ENCODE assay signal across 1 cellular context in the genomic region with DNA sequence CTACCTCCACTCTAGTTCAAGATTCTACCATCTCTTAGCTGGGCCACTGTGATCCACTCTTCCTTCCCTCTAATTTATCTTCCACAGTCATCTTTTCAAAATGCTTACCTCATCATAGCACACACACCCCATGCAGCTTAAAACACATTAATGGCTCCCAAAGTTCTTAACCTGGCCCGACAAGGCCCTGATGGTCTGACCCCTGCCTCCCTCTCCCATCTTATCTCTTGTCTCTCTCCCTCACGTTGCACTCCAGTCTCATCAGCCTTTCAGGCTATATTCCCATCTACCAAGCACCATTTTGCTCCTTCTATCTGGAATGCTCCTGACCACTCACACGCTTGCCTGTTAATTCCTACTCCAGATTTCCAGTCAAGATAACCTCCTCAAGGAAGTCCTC.
TF ChIP-seq lines count a peak whose summit lies in the region.

No MANE protein-coding gene starts in this region.

TF ChIP-seq in K562, 482 proteins besides CTCF, POLR2A, EP300 and RAD21 (continued from another document and continues in another):
- TF ChIP-seq ETS2 (tag; IDR thresholded peaks at IDR 0.05; ENCODE audit: borderline replicate concordance, poor library complexity, severe bottlenecking) (no peak), L3MBTL2 (IDR thresholded peaks at IDR 0.05) (no peak), STAG1 (CRISPR knock-in tag; IDR thresholded peaks at IDR 0.05; ENCODE audit: borderline replicate concordance) (no peak), NFATC3 (IDR thresholded peaks at IDR 0.05) (no peak), SMC3 (conservative IDR thresholded peaks at IDR 0.05; ENCODE audit: insufficient read depth, low read depth, low read length) (no peak), ZNF175 (CRISPR knock-in tag; IDR thresholded peaks at IDR 0.05; ENCODE audit: low read depth) (no peak), NFIX (CRISPR knock-in tag; IDR thresholded peaks at IDR 0.05; ENCODE audit: low read depth) (no peak), AFF1 (IDR thresholded peaks at IDR 0.05; ENCODE audit: low read depth in 1 of 2, partially characterized antibody in 2 of 2) (peak in 1 of 2 experiments; percentile 70), RBM17 (IDR thresholded peaks at IDR 0.05; ENCODE audit: borderline replicate concordance, low read depth, low read length) (no peak), SMAD4 (CRISPR knock-in tag; conservative IDR thresholded peaks at IDR 0.05) (peak; percentile 72), ZZZ3 (IDR thresholded peaks at IDR 0.05) (no peak), NR2C1 (IDR thresholded peaks at IDR 0.05) (peak; percentile 24; the same call in 1 of the 2 replicates), NR2C1 (tag; IDR thresholded peaks at IDR 0.05) (no peak), GABPB1 (CRISPR knock-in tag; IDR thresholded peaks at IDR 0.05) (no peak), ZNF609 (CRISPR knock-in tag; IDR thresholded peaks at IDR 0.05; ENCODE audit: borderline replicate concordance) (no peak), ARID1B (IDR thresholded peaks at IDR 0.05) (peak; percentile 80), CTBP1 (IDR thresholded peaks at IDR 0.05; ENCODE audit: borderline replicate concordance) (peak; percentile 92), MEF2D (tag; conservative IDR thresholded peaks at IDR 0.05; ENCODE audit: low read depth) (no peak), KAT7 (CRISPR knock-in tag; IDR thresholded peaks at IDR 0.05; ENCODE audit: borderline replicate concordance) (no peak), TCFL5 (CRISPR knock-in tag; conservative IDR thresholded peaks at IDR 0.05) (no peak), ZNF75A (CRISPR knock-in tag; IDR thresholded peaks at IDR 0.05) (no peak), ZEB2 (IDR thresholded peaks at IDR 0.05) (peak; percentile 87), GATA2 (CRISPR knock-in tag; IDR thresholded peaks at IDR 0.05) (0 out of 2 replicates have a peak, but pooled peaks have one; percentile 33), MTA1 (IDR thresholded peaks at IDR 0.05; ENCODE audit: borderline replicate concordance) (peak; percentile 68), HDAC1 (IDR thresholded peaks at IDR 0.05) (peak in 1 of 2 experiments; percentile 33; a peak in 1 of 4 replicates), MAFK (IDR thresholded peaks at IDR 0.05; ENCODE audit: low read length) (peak; percentile 52; the same call in 1 of the 2 replicates), DPF2 (IDR thresholded peaks at IDR 0.05) (peak; percentile 87), PKNOX1 (IDR thresholded peaks at IDR 0.05) (peak; percentile 40; the same call in 1 of the 2 replicates), POLR3A (IDR thresholded peaks at IDR 0.05; ENCODE audit: borderline replicate concordance, extremely low read depth, insufficient read depth, insufficient read length) (no peak), CXXC5 (CRISPR knock-in tag; IDR thresholded peaks at IDR 0.05) (peak; percentile 53; the same call in 1 of the 2 replicates), ESRRA (IDR thresholded peaks at IDR 0.05; ENCODE audit: borderline replicate concordance, low read depth) (0 out of 2 replicates have a peak, but pooled peaks have one; percentile 34), ZNF212 (CRISPR knock-in tag; IDR thresholded peaks at IDR 0.05) (no peak), HDAC2 (IDR thresholded peaks at IDR 0.05) (peak; percentile 49; the same call in 1 of the 2 replicates), TARDBP (IDR thresholded peaks at IDR 0.05) (no peak), KDM1A (IDR thresholded peaks at IDR 0.05) (peak; percentile 35 to 46; a peak in 3 of 4 replicates), EHMT2 (IDR thresholded peaks at IDR 0.05) (peak; percentile 60; the same call in 1 of the 2 replicates), RB1 (IDR thresholded peaks at IDR 0.05; ENCODE audit: low read depth) (no peak), ARNT (IDR thresholded peaks at IDR 0.05) (0 out of 4 replicates have a peak, but pooled peaks of 1 of the 2 experiments have one; percentile 51), POLR2AphosphoS2 (IDR thresholded peaks at IDR 0.05; ENCODE audit: low read length) (no peak), BACH1 (tag; IDR thresholded peaks at IDR 0.05) (peak; percentile 29; the same call in 1 of the 2 replicates), MTA3 (IDR thresholded peaks at IDR 0.05; ENCODE audit: borderline replicate concordance) (no peak; the same call in 1 of the 2 replicates), SIX5 (IDR thresholded peaks at IDR 0.05; ENCODE audit: borderline replicate concordance in 1 of 2, insufficient read depth in 1 of 2, low read depth in 1 of 2, low read length in 2 of 2) (no peak), TAL1 (IDR thresholded peaks at IDR 0.05) (peak; percentile 51), ZNF764 (CRISPR knock-in tag; IDR thresholded peaks at IDR 0.05; ENCODE audit: low read depth) (no peak), JUND (IDR thresholded peaks at IDR 0.05; ENCODE audit: borderline replicate concordance, low read depth, low read length) (peak; percentile 47; the same call in 1 of the 2 replicates), JUND (tag; IDR thresholded peaks at IDR 0.05; ENCODE audit: borderline replicate concordance, low read depth, low read length) (peak; percentile 68; the same call in 1 of the 3 replicates), ZNF232 (CRISPR knock-in tag; IDR thresholded peaks at IDR 0.05) (no peak), TCF3 (CRISPR knock-in tag; IDR thresholded peaks at IDR 0.05) (peak; percentile 65)
- TF ChIP-seq, protein P1, sequence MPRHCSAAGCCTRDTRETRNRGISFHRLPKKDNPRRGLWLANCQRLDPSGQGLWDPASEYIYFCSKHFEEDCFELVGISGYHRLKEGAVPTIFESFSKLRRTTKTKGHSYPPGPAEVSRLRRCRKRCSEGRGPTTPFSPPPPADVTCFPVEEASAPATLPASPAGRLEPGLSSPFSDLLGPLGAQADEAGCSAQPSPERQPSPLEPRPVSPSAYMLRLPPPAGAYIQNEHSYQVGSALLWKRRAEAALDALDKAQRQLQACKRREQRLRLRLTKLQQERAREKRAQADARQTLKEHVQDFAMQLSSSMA (CRISPR knock-in tag; IDR thresholded peaks at IDR 0.05), result no peak
- TF ChIP-seq, protein P2, sequence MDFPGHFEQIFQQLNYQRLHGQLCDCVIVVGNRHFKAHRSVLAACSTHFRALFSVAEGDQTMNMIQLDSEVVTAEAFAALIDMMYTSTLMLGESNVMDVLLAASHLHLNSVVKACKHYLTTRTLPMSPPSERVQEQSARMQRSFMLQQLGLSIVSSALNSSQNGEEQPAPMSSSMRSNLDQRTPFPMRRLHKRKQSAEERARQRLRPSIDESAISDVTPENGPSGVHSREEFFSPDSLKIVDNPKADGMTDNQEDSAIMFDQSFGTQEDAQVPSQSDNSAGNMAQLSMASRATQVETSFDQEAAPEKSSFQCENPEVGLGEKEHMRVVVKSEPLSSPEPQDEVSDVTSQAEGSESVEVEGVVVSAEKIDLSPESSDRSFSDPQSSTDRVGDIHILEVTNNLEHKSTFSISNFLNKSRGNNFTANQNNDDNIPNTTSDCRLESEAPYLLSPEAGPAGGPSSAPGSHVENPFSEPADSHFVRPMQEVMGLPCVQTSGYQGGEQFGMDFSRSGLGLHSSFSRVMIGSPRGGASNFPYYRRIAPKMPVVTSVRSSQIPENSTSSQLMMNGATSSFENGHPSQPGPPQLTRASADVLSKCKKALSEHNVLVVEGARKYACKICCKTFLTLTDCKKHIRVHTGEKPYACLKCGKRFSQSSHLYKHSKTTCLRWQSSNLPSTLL (IDR thresholded peaks at IDR 0.05), result no peak
- TF ChIP-seq, protein P3, sequence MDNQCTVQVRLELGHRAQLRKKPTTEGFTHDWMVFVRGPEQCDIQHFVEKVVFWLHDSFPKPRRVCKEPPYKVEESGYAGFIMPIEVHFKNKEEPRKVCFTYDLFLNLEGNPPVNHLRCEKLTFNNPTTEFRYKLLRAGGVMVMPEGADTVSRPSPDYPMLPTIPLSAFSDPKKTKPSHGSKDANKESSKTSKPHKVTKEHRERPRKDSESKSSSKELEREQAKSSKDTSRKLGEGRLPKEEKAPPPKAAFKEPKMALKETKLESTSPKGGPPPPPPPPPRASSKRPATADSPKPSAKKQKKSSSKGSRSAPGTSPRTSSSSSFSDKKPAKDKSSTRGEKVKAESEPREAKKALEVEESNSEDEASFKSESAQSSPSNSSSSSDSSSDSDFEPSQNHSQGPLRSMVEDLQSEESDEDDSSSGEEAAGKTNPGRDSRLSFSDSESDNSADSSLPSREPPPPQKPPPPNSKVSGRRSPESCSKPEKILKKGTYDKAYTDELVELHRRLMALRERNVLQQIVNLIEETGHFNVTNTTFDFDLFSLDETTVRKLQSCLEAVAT (IDR thresholded peaks at IDR 0.05), result 0 out of 4 replicates have a peak, but pooled peaks of 1 of the 2 experiments have one; percentile 17
- TF ChIP-seq, protein P4, sequence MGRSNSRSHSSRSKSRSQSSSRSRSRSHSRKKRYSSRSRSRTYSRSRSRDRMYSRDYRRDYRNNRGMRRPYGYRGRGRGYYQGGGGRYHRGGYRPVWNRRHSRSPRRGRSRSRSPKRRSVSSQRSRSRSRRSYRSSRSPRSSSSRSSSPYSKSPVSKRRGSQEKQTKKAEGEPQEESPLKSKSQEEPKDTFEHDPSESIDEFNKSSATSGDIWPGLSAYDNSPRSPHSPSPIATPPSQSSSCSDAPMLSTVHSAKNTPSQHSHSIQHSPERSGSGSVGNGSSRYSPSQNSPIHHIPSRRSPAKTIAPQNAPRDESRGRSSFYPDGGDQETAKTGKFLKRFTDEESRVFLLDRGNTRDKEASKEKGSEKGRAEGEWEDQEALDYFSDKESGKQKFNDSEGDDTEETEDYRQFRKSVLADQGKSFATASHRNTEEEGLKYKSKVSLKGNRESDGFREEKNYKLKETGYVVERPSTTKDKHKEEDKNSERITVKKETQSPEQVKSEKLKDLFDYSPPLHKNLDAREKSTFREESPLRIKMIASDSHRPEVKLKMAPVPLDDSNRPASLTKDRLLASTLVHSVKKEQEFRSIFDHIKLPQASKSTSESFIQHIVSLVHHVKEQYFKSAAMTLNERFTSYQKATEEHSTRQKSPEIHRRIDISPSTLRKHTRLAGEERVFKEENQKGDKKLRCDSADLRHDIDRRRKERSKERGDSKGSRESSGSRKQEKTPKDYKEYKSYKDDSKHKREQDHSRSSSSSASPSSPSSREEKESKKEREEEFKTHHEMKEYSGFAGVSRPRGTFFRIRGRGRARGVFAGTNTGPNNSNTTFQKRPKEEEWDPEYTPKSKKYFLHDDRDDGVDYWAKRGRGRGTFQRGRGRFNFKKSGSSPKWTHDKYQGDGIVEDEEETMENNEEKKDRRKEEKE (IDR thresholded peaks at IDR 0.05; ENCODE audit: borderline replicate concordance in 1 of 2, control insufficient read depth in 1 of 2, low read depth in 2 of 2, low read length in 1 of 2), result no peak
